In genomic region chr19:49581007-49581508, GRCh38 we compare ENCODE assay signal across 1 cellular context.
A peak's percentile ranks its signal among the peaks of the same experiment; 100 is the strongest.
TF ChIP-seq lines count a peak whose summit lies in the region.

TSS of gene PRRG2 (plus strand) at chr19:49581316. CDS start at chr19:49583220, 1,904 bp downstream.

TF ChIP-seq in HepG2, 621 proteins besides CTCF, POLR2A, EP300 and RAD21:
- no peak for TF ChIP-seq PAWR (CRISPR knock-in tag; IDR thresholded peaks at IDR 0.05; ENCODE audit: borderline replicate concordance)
- peak; percentile 44 for TF ChIP-seq ZEB1 (IDR thresholded peaks at IDR 0.05; ENCODE audit: insufficient replicate concordance, low read depth)
- 0 out of 2 replicates have a peak, but pooled peaks have one; percentile 2 for TF ChIP-seq SMAD1 (CRISPR knock-in tag; IDR thresholded peaks at IDR 0.05; ENCODE audit: borderline replicate concordance, low read depth)
- TF ChIP-seq SALL1 (CRISPR knock-in tag; IDR thresholded peaks at IDR 0.05): no peak
- no peak for TF ChIP-seq ZBTB37 (CRISPR knock-in tag; IDR thresholded peaks at IDR 0.05)
- no peak for TF ChIP-seq STAG1 (CRISPR knock-in tag; IDR thresholded peaks at IDR 0.05)
- peak; percentile 57 for TF ChIP-seq ZFP91 (CRISPR knock-in tag; IDR thresholded peaks at IDR 0.05; ENCODE audit: borderline replicate concordance)
- TF ChIP-seq ZSCAN29 (CRISPR knock-in tag; conservative IDR thresholded peaks at IDR 0.05): 0 out of 2 replicates have a peak, but pooled peaks have one; percentile 33
- TF ChIP-seq ZSCAN22 (CRISPR knock-in tag; IDR thresholded peaks at IDR 0.05): 0 out of 2 replicates have a peak, but pooled peaks have one; percentile 57
- 0 out of 2 replicates have a peak, but pooled peaks have one; percentile 33 for TF ChIP-seq ZNF34 (CRISPR knock-in tag; IDR thresholded peaks at IDR 0.05; ENCODE audit: borderline replicate concordance)
